Comparison of ENCODE assay signal across 21 cellular contexts in genomic region chr5:173236531-173237501, GRCh38. TPM values are rescaled to one million over a fixed set of nuclear protein-coding genes. Genes with fewer than 3 reads are reported as not detected.
DNase-seq lines count a peak whose midpoint lies in the region; ATAC-seq and TF ChIP-seq lines count a peak whose summit lies in the region.
"Had no signal": no experiment of that assay in that cellular context is flagged by ENCODE, and none has a peak within 500 bp of the region (broad histone marks: within the 10 kb centered on the region; RNA-seq: fewer than 3 reads in every experiment).

No MANE protein-coding gene starts in this region.

- H3K9me3 ChIP-seq in cardiac muscle cell (ENCODE audit: low read depth) (no peaks in the 10 kb centered on the region), neural progenitor cell (ENCODE audit: low read depth) (no peaks in the 10 kb centered on the region)

- H3K27ac ChIP-seq in cardiac muscle cell = peak overlapping the region; percentile 100
- no peak overlapping the region for H3K27ac ChIP-seq in neural progenitor cell
- H3K27ac ChIP-seq: WERI-Rb-1 had no signal

- peak overlapping the region; percentile 96 for H3K4me3 ChIP-seq in cardiac muscle cell
- no peak overlapping the region for H3K4me3 ChIP-seq in neural progenitor cell

- no peak overlapping the region for H3K9ac ChIP-seq in neural progenitor cell

- peaks cover 99% of the 10 kb centered on the region for H4K20me1 ChIP-seq in neural progenitor cell (ENCODE audit: low read depth)

- peaks cover 26% of the 10 kb centered on the region for H3K36me3 ChIP-seq in cardiac muscle cell
- no peaks in the 10 kb centered on the region for H3K36me3 ChIP-seq in neural progenitor cell
- H3K36me3 ChIP-seq: WERI-Rb-1 had no signal

- TF ChIP-seq CTCF in GM20000 (IDR thresholded peaks at IDR 0.05; ENCODE audit: extremely low read depth, missing control alignments) (no peak), cardiac muscle cell (IDR thresholded peaks at IDR 0.05; ENCODE audit: low read depth, low read length) (no peak), neural progenitor cell (IDR thresholded peaks at IDR 0.05) (no peak)

- H3K4me2 ChIP-seq in neural progenitor cell = no peak overlapping the region

- no peak overlapping the region for H3K27ac Mint-ChIP-seq in activated T-cell treated with anti-CD3 and anti-CD28 coated beads, Interleukin-2, amount 50 U/mL, for 24 hours
- H3K27ac Mint-ChIP-seq in neural progenitor cell = peak overlapping the region; percentile 33
- H3K27ac Mint-ChIP-seq: brain; natural killer cell treated with Interleukin-12 subunit alpha and Interleukin-12 subunit beta and Interleukin-15 and Interleukin-18, amount 100 ng/mL, for 72 hours had no signal

- H3K27me3 ChIP-seq in cardiac muscle cell = peaks cover 4% of the 10 kb centered on the region
- H3K27me3 ChIP-seq in neural progenitor cell = peaks cover 100% of the 10 kb centered on the region

- no peak for ATAC-seq in HG02870 (IDR thresholded peaks at IDR 0.05; ENCODE audit: unreplicated experiment)
- ATAC-seq: natural killer cell treated with Interleukin-12 subunit alpha and Interleukin-12 subunit beta and Interleukin-15 and Interleukin-18, amount 100 ng/mL, for 72 hours had no signal

- H3K27me3 Mint-ChIP-seq in activated T-cell treated with anti-CD3 and anti-CD28 coated beads, Interleukin-2, amount 50 U/mL, for 24 hours = peaks cover 96% of the 10 kb centered on the region
- peaks cover 93% of the 10 kb centered on the region for H3K27me3 Mint-ChIP-seq in neural progenitor cell (ENCODE audit: insufficient read depth, low read depth)

- peaks cover 35% of the 10 kb centered on the region for H3F3A ChIP-seq in neural progenitor cell (ENCODE audit: low read depth)

- H3K4me3 Mint-ChIP-seq in activated T-cell treated with anti-CD3 and anti-CD28 coated beads, Interleukin-2, amount 50 U/mL, for 24 hours = peak overlapping the region; percentile 23
- no peak overlapping the region for H3K4me3 Mint-ChIP-seq in neural progenitor cell

- H3K79me2 ChIP-seq in neural progenitor cell (ENCODE audit: low read depth) = no peaks in the 10 kb centered on the region

- H2AFZ ChIP-seq in neural progenitor cell (replicated peaks) = no peak overlapping the region

- H3K4me1 ChIP-seq in cardiac muscle cell (ENCODE audit: low read depth) (no peaks in the 10 kb centered on the region), neural progenitor cell (peaks cover 25% of the 10 kb centered on the region)

- peaks cover 54% of the 10 kb centered on the region for H3K4me1 Mint-ChIP-seq in activated T-cell treated with anti-CD3 and anti-CD28 coated beads, Interleukin-2, amount 50 U/mL, for 24 hours (ENCODE audit: low read depth)
- peaks cover 44% of the 10 kb centered on the region for H3K4me1 Mint-ChIP-seq in neural progenitor cell

- H3K9me3 Mint-ChIP-seq in activated T-cell treated with anti-CD3 and anti-CD28 coated beads, Interleukin-2, amount 50 U/mL, for 24 hours = no peaks in the 10 kb centered on the region
- H3K9me3 Mint-ChIP-seq in neural progenitor cell = peaks cover 3% of the 10 kb centered on the region
- H3K9me3 Mint-ChIP-seq: natural killer cell treated with Interleukin-12 subunit alpha and Interleukin-12 subunit beta and Interleukin-15 and Interleukin-18, amount 100 ng/mL, for 72 hours had no signal

- DNase-seq in activated T-cell treated with anti-CD3 and anti-CD28 coated beads, Interleukin-2, amount 50 U/mL, for 24 hours = no peak
- no peak for DNase-seq in activated T-cell treated with anti-CD3 and anti-CD28 coated beads, Interleukin-2, amount 50 U/mL, for 1 hour
- peak; percentile 32 for DNase-seq in GM20000 (ENCODE audit: low spot score)
- DNase-seq in cardiac muscle cell (ENCODE audit: low read depth in 1 of 2, low spot score in 1 of 2) = peak in 1 of 2 donors; percentile 94
- peak; percentile 60 for DNase-seq in neural progenitor cell (ENCODE audit: low spot score)
- DNase-seq in NK-92 (lab: John Stamatoyannopoulos, UW; ENCODE audit: unreplicated experiment) = no peak
- DNase-seq in CD1c-positive myeloid dendritic cell (ENCODE audit: extremely low spot score) = no peak
- DNase-seq: activated CD8-positive, alpha-beta memory T cell treated with anti-CD3 and anti-CD28 coated beads for 24 hours; activated gamma-delta T cell; cortex of kidney; erythroblast; MM.1S; NCI-H1694; substantia nigra; WERI-Rb-1 had no signal

- H3K36me3 Mint-ChIP-seq in activated T-cell treated with anti-CD3 and anti-CD28 coated beads, Interleukin-2, amount 50 U/mL, for 24 hours (ENCODE audit: low read depth) = no peaks in the 10 kb centered on the region
- no peaks in the 10 kb centered on the region for H3K36me3 Mint-ChIP-seq in neural progenitor cell
- H3K36me3 Mint-ChIP-seq: brain; natural killer cell treated with Interleukin-12 subunit alpha and Interleukin-12 subunit beta and Interleukin-15 and Interleukin-18, amount 100 ng/mL, for 72 hours had no signal

RNA-seq across cellular contexts. Expression of gene NKX2-5, which starts 1.8 kb away (rescaled TPM):
- total RNA-seq in cardiac muscle cell (1,657 and 1,772 TPM in 2 replicates), neural progenitor cell (ENCODE audit: low replicate concordance) (not detected in 2 replicates)
- polyA plus RNA-seq in cardiac muscle cell = 1,190 and 1,339 TPM in 2 replicates
- total RNA-seq: lower leg skin; natural killer cell treated with Interleukin-12 subunit alpha and Interleukin-12 subunit beta and Interleukin-15 and Interleukin-18, amount 100 ng/mL, for 72 hours; NCI-H460 had no signal
- polyA plus RNA-seq: CD14-positive monocyte had no signal

Comparison
In these comparisons a context has a peak if more than half of its experiments do, and no peak if none do; other contexts are left out.
1. DNase-seq: peak in GM20000 (single experiment) and neural progenitor cell (single experiment); none in activated T-cell treated with anti-CD3 and anti-CD28 coated beads, Interleukin-2, amount 50 U/mL, for 24 hours (single experiment), activated T-cell treated with anti-CD3 and anti-CD28 coated beads, Interleukin-2, amount 50 U/mL, for 1 hour (single experiment), NK-92 (single experiment) and CD1c-positive myeloid dendritic cell (single experiment).
2. RNA of gene NKX2-5, which starts 1.8 kb away (total RNA-seq): 1,657 to 1,772 TPM in cardiac muscle cell; not detected in neural progenitor cell; every median in the first group is over 1,000 times any median in the second.